In the genomic region with DNA sequence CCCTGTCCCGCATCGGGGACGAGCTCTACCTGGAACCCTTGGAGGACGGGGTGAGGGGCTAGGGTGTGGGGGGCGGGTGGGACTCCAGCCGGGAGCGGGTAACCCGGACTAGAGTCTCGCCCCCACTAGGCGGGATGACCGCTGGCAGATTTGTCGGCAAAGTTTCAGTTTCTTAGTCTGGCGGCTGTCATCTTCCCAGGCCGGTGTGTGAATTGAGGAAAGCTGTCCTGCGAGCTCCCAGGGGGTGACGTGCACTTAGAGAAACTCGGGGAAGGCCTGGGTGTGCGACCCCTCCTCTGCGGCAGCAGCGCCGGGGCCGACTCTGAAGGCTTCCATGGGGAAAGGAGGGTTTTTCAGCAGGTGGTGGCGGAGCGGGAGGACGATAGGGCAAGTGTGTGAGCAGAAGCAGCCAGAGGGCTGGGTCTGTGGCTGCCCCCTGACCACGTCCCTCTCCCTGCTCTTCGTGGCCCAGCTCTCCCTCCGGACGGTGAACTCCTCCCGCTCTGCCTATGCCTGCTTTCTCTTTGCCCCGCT, we compare ENCODE assay signal across 6 cellular contexts. TPM values are rescaled to one million over a fixed set of nuclear protein-coding genes. Genes with fewer than 3 reads are reported as not detected.
DNase-seq lines count a peak whose midpoint lies in the region; ATAC-seq and TF ChIP-seq lines count a peak whose summit lies in the region.

No MANE protein-coding gene starts in this region.

- H3K9me3 ChIP-seq in HUES48 (ENCODE audit: control insufficient read depth, insufficient read depth, low read length) = no peaks in the 10 kb centered on the region
- no peaks in the 10 kb centered on the region for H3K9me3 ChIP-seq in thoracic aorta

- ATAC-seq in thoracic aorta (ENCODE audit: insufficient number of reproducible peaks, low FRiP score, low read depth) (peak; percentile 10), HG03565 (IDR thresholded peaks at IDR 0.05; ENCODE audit: unreplicated experiment) (no peak)

- no peak for TF ChIP-seq CTCF in AG09309 (IDR thresholded peaks at IDR 0.05; ENCODE audit: control insufficient read depth, insufficient read depth, low read depth, low read length, missing control alignments)
- TF ChIP-seq CTCF in fibroblast of mammary gland (conservative IDR thresholded peaks at IDR 0.05; ENCODE audit: control insufficient read depth, insufficient read depth, low read depth, low read length) = no peak
- no peak for TF ChIP-seq CTCF in thoracic aorta (IDR thresholded peaks at IDR 0.05)

- DNase-seq in AG09309 (ENCODE audit: low read depth) (no peak), fibroblast of mammary gland (ENCODE audit: low read depth) (no peak), thoracic aorta (ENCODE audit: low spot score) (no peak), RPMI8226 (no peak)

- H3K36me3 ChIP-seq in HUES48 (ENCODE audit: control insufficient read depth, insufficient read depth, low read length) = peaks cover 25% of the 10 kb centered on the region
- H3K36me3 ChIP-seq in thoracic aorta = peaks cover 13% of the 10 kb centered on the region

- H3K4me3 ChIP-seq in AG09309 (ENCODE audit: control insufficient read depth, low read depth, low read length) (peak overlapping the region; percentile 94), HUES48 (ENCODE audit: low read depth, low read length) (peak overlapping the region; percentile 88), fibroblast of mammary gland (ENCODE audit: control insufficient read depth, low read depth, low read length) (peak overlapping the region; percentile 84), thoracic aorta (peak overlapping the region; percentile 77)

- H3K27ac ChIP-seq in HUES48 (ENCODE audit: low read depth, low read length) (no peak overlapping the region), thoracic aorta (peak overlapping the region in 1 of 2 donors; percentile 32)

- H3K9ac ChIP-seq in HUES48 (ENCODE audit: low read depth, low read length) = peak overlapping the region; percentile 66; the same call in 1 of the 2 replicates

- peaks cover 10% of the 10 kb centered on the region for H3K4me1 ChIP-seq in HUES48 (ENCODE audit: control insufficient read depth, insufficient read depth, low read length)
- peaks cover 7 to 21% of the 10 kb centered on the region in 2 donors for H3K4me1 ChIP-seq in thoracic aorta (ENCODE audit: control insufficient read depth in 1 of 2, low read depth in 2 of 2)

- H3K27me3 ChIP-seq in HUES48 (ENCODE audit: control insufficient read depth, insufficient read depth, low read length) (no peaks in the 10 kb centered on the region), thoracic aorta (replicated peaks; ENCODE audit: insufficient read depth) (no peaks in the 10 kb centered on the region)

RNA-seq across cellular contexts. Expression of gene RAD9A, which starts 0.5 kb away (rescaled TPM):
- total RNA-seq in thoracic aorta = 10 to 100 TPM; 15.8 to 23.0 TPM

RNA-seq across cellular contexts. Expression of gene PPP1CA, which starts 9.4 kb away (rescaled TPM):
- 10 to 100 TPM; 74.4 to 77.8 TPM for total RNA-seq in thoracic aorta

RNA-seq across cellular contexts. Expression of gene TBC1D10C, which starts 11.6 kb away (rescaled TPM):
- 1 to 10 TPM; 2.6 to 3.8 TPM for total RNA-seq in thoracic aorta

RNA-seq across cellular contexts. Expression of gene CLCF1, which starts 18.9 kb away (rescaled TPM):
- total RNA-seq in thoracic aorta = 10 to 100 TPM; 27.1 to 38.1 TPM

RNA-seq across cellular contexts. Expression of gene CARNS1, which starts 23.2 kb away (rescaled TPM):
- 10 to 100 TPM in 1 of 2 donors, 1 to 10 TPM in 1; 7.9 to 10.8 TPM for total RNA-seq in thoracic aorta
